Comparison of ENCODE assay signal across 14 cellular contexts in the genomic region with DNA sequence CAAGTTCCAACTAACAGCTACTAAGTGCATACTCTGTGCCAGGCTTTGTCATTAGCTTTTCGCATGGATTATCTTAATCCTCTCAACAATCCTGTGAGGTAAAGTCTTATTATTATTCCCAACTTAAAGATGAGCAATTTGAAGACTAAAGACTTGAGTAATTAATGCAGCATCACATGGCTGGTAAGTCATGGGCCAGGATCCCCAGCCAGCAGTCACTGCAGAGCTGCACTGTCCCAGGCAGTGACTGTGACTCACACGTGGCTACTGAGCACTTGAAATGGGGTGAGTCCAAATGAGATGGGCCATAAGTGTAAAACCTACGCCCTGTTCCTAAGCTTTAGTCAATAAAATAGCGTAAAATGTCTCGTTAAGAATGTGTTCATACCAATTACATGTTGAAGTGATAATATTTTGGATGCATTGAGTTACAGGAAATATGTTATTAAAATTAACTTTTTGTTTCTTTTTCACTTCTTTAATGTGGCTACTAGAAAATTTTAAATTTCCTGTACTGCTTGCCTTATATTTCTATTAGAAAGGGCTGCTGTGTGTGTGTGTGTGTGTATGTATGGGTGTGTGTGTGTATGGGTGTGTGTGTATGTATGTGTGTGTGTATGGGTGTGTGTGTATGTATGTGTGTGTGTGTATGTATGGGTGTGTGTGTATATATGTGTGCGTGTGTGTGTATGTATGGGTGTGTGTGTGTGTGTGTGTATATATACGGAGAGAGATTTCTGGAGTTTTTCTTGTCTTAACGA.
A peak's percentile ranks its signal among the peaks of the same experiment; 100 is the strongest.
DNase-seq lines count a peak whose midpoint lies in the region; ATAC-seq and TF ChIP-seq lines count a peak whose summit lies in the region.
"Had no signal": no experiment of that assay in that cellular context is flagged by ENCODE, and none has a peak within 500 bp of the region (broad histone marks: within the 10 kb centered on the region; RNA-seq: fewer than 3 reads in every experiment).

No MANE protein-coding gene starts in this region.

- no peak overlapping the region for H3K4me3 Mint-ChIP-seq in activated naive CD8-positive, alpha-beta T cell treated with anti-CD3 and anti-CD28 coated beads, Interleukin-2, amount 50 U/mL, for 24 hours
- H3K4me3 Mint-ChIP-seq in natural killer cell treated with Interleukin-12 subunit alpha and Interleukin-12 subunit beta and Interleukin-15 and Interleukin-18, amount 100 ng/mL, for 72 hours, result no peak overlapping the region

- H3K4me3 ChIP-seq in BLaER1 treated with 17β-estradiol and CSF1 and Interleukin-3, amounts not matched to agents 10 nM and 100 nM, result peak overlapping the region in 3 of 10 experiments; percentile 31 to 47 (median 33); a peak in 2 of 20 replicates
- H3K4me3 ChIP-seq in HEK293 (ENCODE audit: low read depth, low read length) (no peak overlapping the region), tibial nerve (no peak overlapping the region)
- H3K4me3 ChIP-seq: gastroesophageal sphincter, Peyer's patch had no signal

- H3K9ac ChIP-seq in BLaER1 treated with 17β-estradiol and CSF1 and Interleukin-3, amounts not matched to agents 10 nM and 100 nM, result peak overlapping the region in 5 of 11 experiments; percentile 13 to 48 (median 40); a peak in 9 of 22 replicates

- POLR2A ChIA-PET in HEK293 (lab: Yijun Ruan, JAX), result no interaction called here

- H3K9me3 Mint-ChIP-seq in activated naive CD8-positive, alpha-beta T cell treated with anti-CD3 and anti-CD28 coated beads, Interleukin-2, amount 50 U/mL, for 24 hours, result peaks cover 4% of the 10 kb centered on the region
- no peaks in the 10 kb centered on the region for H3K9me3 Mint-ChIP-seq in natural killer cell treated with Interleukin-12 subunit alpha and Interleukin-12 subunit beta and Interleukin-15 and Interleukin-18, amount 100 ng/mL, for 72 hours

- peaks cover 0 to 12% (median 0%) of the 10 kb centered on the region in 11 experiments; a peak in 4 of 22 replicates for H3K36me3 ChIP-seq in BLaER1 treated with 17β-estradiol and CSF1 and Interleukin-3, amounts not matched to agents 10 nM and 100 nM
- H3K36me3 ChIP-seq in HEK293 (ENCODE audit: control insufficient read depth in 2 of 2, insufficient read depth in 1 of 2, low read length in 2 of 2), result no peaks in the 10 kb centered on the region
- H3K36me3 ChIP-seq in tibial nerve, result no peaks in the 10 kb centered on the region
- H3K36me3 ChIP-seq: brain microvascular endothelial cell, gastroesophageal sphincter, Peyer's patch had no signal

- TF ChIP-seq EP300 in tibial nerve (IDR thresholded peaks at IDR 0.05), result no peak

- no peaks in the 10 kb centered on the region for H4K20me1 ChIP-seq in BLaER1 treated with 17β-estradiol and CSF1 and Interleukin-3, amounts not matched to agents 10 nM and 100 nM

- TF ChIP-seq POLR2A in tibial nerve (IDR thresholded peaks at IDR 0.05), result no peak

- no peaks in the 10 kb centered on the region for H3K36me3 Mint-ChIP-seq in activated naive CD8-positive, alpha-beta T cell treated with anti-CD3 and anti-CD28 coated beads, Interleukin-2, amount 50 U/mL, for 24 hours (ENCODE audit: low read depth)
- H3K36me3 Mint-ChIP-seq in natural killer cell treated with Interleukin-12 subunit alpha and Interleukin-12 subunit beta and Interleukin-15 and Interleukin-18, amount 100 ng/mL, for 72 hours, result no peaks in the 10 kb centered on the region

- ATAC-seq in activated naive CD8-positive, alpha-beta T cell treated with anti-CD3 and anti-CD28 coated beads, Interleukin-2, amount 50 U/mL, for 24 hours, result peak; percentile 54
- ATAC-seq in natural killer cell treated with Interleukin-12 subunit alpha and Interleukin-12 subunit beta and Interleukin-15 and Interleukin-18, amount 100 ng/mL, for 72 hours, result peak; percentile 52 to 65
- ATAC-seq in GM21381 (IDR thresholded peaks at IDR 0.05; ENCODE audit: unreplicated experiment), result no peak
- ATAC-seq: gastroesophageal sphincter had no signal

- CTCF ChIA-PET in HEK293 (lab: Yijun Ruan, JAX), result interaction anchor here (0.7 kb wide), 1 partner anchor 24 kb away, joined by 3 read pairs; no protein-coding TSS in a partner anchor

- TF ChIP-seq CTCF in HEK293 (tag by site-specific recombination; IDR thresholded peaks at IDR 0.05) (no peak), tibial nerve (IDR thresholded peaks at IDR 0.05) (no peak)

- H3K27ac Mint-ChIP-seq in activated naive CD8-positive, alpha-beta T cell treated with anti-CD3 and anti-CD28 coated beads, Interleukin-2, amount 50 U/mL, for 24 hours, result no peak overlapping the region
- no peak overlapping the region for H3K27ac Mint-ChIP-seq in natural killer cell treated with Interleukin-12 subunit alpha and Interleukin-12 subunit beta and Interleukin-15 and Interleukin-18, amount 100 ng/mL, for 72 hours

- H3K27me3 Mint-ChIP-seq in activated naive CD8-positive, alpha-beta T cell treated with anti-CD3 and anti-CD28 coated beads, Interleukin-2, amount 50 U/mL, for 24 hours, result no peaks in the 10 kb centered on the region
- peaks cover 0 to 2% of the 10 kb centered on the region in 2 donors for H3K27me3 Mint-ChIP-seq in natural killer cell treated with Interleukin-12 subunit alpha and Interleukin-12 subunit beta and Interleukin-15 and Interleukin-18, amount 100 ng/mL, for 72 hours

- 84 to 88% methylated on average over 8 of the region's 8 CpGs for WGBS in tibial nerve, 2 donors

- H3K4me1 ChIP-seq in BLaER1 treated with 17β-estradiol and CSF1 and Interleukin-3, amounts not matched to agents 10 nM and 100 nM, result peaks cover 29 to 49% (median 41%) of the 10 kb centered on the region in 10 experiments
- H3K4me1 ChIP-seq in HEK293 (ENCODE audit: control insufficient read depth, insufficient read depth, low read length) (peaks cover 24% of the 10 kb centered on the region), tibial nerve (peaks cover 0 to 25% (median 0%) of the 10 kb centered on the region in 4 donors)

- peaks cover 0 to 17% (median 6%) of the 10 kb centered on the region in 11 experiments; a peak in 12 of 22 replicates for H3K9me3 ChIP-seq in BLaER1 treated with 17β-estradiol and CSF1 and Interleukin-3, amounts not matched to agents 10 nM and 100 nM (replicated peaks in 1 of 11)
- H3K9me3 ChIP-seq in HEK293 (ENCODE audit: control insufficient read depth, insufficient read depth, low read depth, low read length) (no peaks in the 10 kb centered on the region), tibial nerve (no peaks in the 10 kb centered on the region)
- H3K9me3 ChIP-seq: gastroesophageal sphincter, Peyer's patch had no signal

- peaks cover 12% of the 10 kb centered on the region for H3K4me1 Mint-ChIP-seq in activated naive CD8-positive, alpha-beta T cell treated with anti-CD3 and anti-CD28 coated beads, Interleukin-2, amount 50 U/mL, for 24 hours
- H3K4me1 Mint-ChIP-seq in natural killer cell treated with Interleukin-12 subunit alpha and Interleukin-12 subunit beta and Interleukin-15 and Interleukin-18, amount 100 ng/mL, for 72 hours (ENCODE audit: low read depth in 2 of 2), result peaks cover 4 to 15% of the 10 kb centered on the region in 2 donors

- H3K27me3 ChIP-seq in BLaER1 treated with 17β-estradiol and CSF1 and Interleukin-3, amounts not matched to agents 10 nM and 100 nM, result no peaks in the 10 kb centered on the region
- no peaks in the 10 kb centered on the region for H3K27me3 ChIP-seq in tibial nerve
- H3K27me3 ChIP-seq: brain microvascular endothelial cell, gastroesophageal sphincter, Peyer's patch had no signal

- H3K27ac ChIP-seq in BLaER1 treated with 17β-estradiol and CSF1 and Interleukin-3, amounts not matched to agents 10 nM and 100 nM, result peak overlapping the region in 8 of 11 experiments; percentile 2 to 48 (median 24); a peak in 11 of 22 replicates
- H3K27ac ChIP-seq in HEK293 (ENCODE audit: extremely low read depth, low read depth, low read length) (peak overlapping the region; percentile 89), tibial nerve (no peak overlapping the region)
- H3K27ac ChIP-seq: brain microvascular endothelial cell, Peyer's patch had no signal

- peak overlapping the region; percentile 74 to 92 (median 83) for H3K4me2 ChIP-seq in BLaER1 treated with 17β-estradiol and CSF1 and Interleukin-3, amounts not matched to agents 10 nM and 100 nM

- DNase-seq in activated naive CD8-positive, alpha-beta T cell treated with anti-CD3 and anti-CD28 coated beads, Interleukin-2, amount 50 U/mL, for 24 hours, result no peak
- DNase-seq in natural killer cell treated with Interleukin-12 subunit alpha and Interleukin-12 subunit beta and Interleukin-15 and Interleukin-18, amount 100 ng/mL, for 72 hours (ENCODE audit: low spot score), result no peak
- DNase-seq in hepatic stellate cell (ENCODE audit: low spot score) (no peak), tibial nerve (ENCODE audit: low spot score in 2 of 2) (no peak), iPS-NIHi7 (ENCODE audit: extremely low spot score) (no peak)
- DNase-seq: brain microvascular endothelial cell; effector CD8-positive, alpha-beta T cell; H7; NCI-H345; Peyer's patch had no signal

TF ChIP-seq in HEK293, 187 proteins besides CTCF, POLR2A, EP300 and RAD21 (continues in another document):
- TF ChIP-seq ZNF155 (tag by site-specific recombination; IDR thresholded peaks at IDR 0.05), result no peak
- TF ChIP-seq OSR2 (tag by site-specific recombination; IDR thresholded peaks at IDR 0.05), result peak; percentile 22; the same call in 1 of the 2 replicates
- TF ChIP-seq, protein P1, sequence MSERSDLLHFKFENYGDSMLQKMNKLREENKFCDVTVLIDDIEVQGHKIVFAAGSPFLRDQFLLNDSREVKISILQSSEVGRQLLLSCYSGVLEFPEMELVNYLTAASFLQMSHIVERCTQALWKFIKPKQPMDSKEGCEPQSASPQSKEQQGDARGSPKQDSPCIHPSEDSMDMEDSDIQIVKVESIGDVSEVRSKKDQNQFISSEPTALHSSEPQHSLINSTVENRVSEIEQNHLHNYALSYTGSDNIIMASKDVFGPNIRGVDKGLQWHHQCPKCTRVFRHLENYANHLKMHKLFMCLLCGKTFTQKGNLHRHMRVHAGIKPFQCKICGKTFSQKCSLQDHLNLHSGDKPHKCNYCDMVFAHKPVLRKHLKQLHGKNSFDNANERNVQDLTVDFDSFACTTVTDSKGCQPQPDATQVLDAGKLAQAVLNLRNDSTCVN (tag by site-specific recombination; optimal IDR thresholded peaks at IDR 0.05), result no peak
- TF ChIP-seq SALL2 (tag by site-specific recombination; IDR thresholded peaks at IDR 0.05; ENCODE audit: borderline replicate concordance), result no peak
- 0 out of 2 replicates have a peak, but pooled peaks have one; percentile 12 for TF ChIP-seq ZFHX2 (tag by site-specific recombination; conservative IDR thresholded peaks at IDR 0.05)
- no peak for TF ChIP-seq YY1 (tag by site-specific recombination; IDR thresholded peaks at IDR 0.05)
- TF ChIP-seq, protein P2, sequence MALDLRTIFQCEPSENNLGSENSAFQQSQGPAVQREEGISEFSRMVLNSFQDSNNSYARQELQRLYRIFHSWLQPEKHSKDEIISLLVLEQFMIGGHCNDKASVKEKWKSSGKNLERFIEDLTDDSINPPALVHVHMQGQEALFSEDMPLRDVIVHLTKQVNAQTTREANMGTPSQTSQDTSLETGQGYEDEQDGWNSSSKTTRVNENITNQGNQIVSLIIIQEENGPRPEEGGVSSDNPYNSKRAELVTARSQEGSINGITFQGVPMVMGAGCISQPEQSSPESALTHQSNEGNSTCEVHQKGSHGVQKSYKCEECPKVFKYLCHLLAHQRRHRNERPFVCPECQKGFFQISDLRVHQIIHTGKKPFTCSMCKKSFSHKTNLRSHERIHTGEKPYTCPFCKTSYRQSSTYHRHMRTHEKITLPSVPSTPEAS (tag by site-specific recombination; IDR thresholded peaks at IDR 0.05), result peak; percentile 99

Comparison
In these comparisons a context has a peak if more than half of its experiments do, and no peak if none do; other contexts are left out.
1. H3K27ac ChIP-seq: peak in BLaER1 treated with 17β-estradiol and CSF1 and Interleukin-3, amounts not matched to agents 10 nM and 100 nM (8 of 11) and HEK293 (single experiment); none in tibial nerve (0 of 4).